ENCODE assay signal across 14 cellular contexts in the genomic region with DNA sequence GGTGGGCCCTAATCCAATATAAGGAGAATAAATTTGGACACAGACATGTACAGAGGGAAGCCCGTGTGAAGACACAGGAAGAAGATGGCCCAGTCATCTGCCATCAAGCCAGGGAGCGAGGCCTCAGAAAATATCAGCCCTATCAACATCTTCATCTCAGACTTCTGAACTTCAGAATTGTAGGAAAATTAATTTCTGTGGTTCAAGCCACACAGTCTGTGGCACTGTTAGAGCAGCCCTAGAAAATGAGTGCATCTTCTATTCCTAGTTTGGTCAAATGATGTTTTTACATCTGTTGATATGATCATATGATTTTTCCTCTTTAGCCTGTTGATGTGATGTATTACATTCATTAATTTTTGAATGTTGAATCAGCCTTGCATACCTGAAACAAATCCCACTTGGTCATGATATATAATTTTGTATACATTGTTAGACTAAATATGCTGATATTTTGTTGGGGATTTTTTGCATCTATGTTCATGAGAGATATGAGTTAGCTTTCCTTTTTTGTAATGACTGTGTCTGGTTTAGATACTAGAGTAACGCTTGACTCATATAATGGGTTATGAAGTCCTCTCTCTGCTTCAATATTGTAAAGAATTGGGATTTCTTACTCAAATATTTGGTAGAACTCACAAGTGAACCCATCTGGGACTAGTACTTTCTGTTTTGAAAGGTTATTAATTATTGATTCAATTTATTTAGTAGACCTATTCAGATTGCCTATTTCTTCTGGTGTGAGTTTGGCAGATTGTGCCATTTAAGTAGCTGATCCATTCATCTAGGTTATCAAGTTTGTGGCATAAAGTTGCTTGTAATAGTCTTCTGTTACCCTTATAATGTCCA.
DNase-seq lines count a peak whose midpoint lies in the region; ATAC-seq, FAIRE-seq and TF ChIP-seq lines count a peak whose summit lies in the region.
"Had no signal": no experiment of that assay in that cellular context is flagged by ENCODE, and none has a peak within 500 bp of the region (broad histone marks: within the 10 kb centered on the region; RNA-seq: fewer than 3 reads in every experiment).

No MANE protein-coding gene starts in this region.

- intact Hi-C loops in GM12878 (cut with micrococcal nuclease; ENCODE audit: unreplicated experiment), result no loop called here

- CTCF ChIA-PET in GM12878 (lab: Yijun Ruan, JAX), result no interaction called here

- no peak for TF ChIP-seq EP300 in GM12878 (IDR thresholded peaks at IDR 0.05; ENCODE audit: borderline replicate concordance in 1 of 2, control insufficient read depth in 1 of 2, low read depth in 2 of 2, low read length in 2 of 2)

- TF ChIP-seq CTCF in GM12878 (IDR thresholded peaks at IDR 0.05 in 2 of 3, conservative IDR thresholded peaks at IDR 0.05 in 1 of 3; ENCODE audit: control insufficient read depth in 2 of 3, extremely low read depth in 1 of 3, insufficient read depth in 1 of 3, low read depth in 3 of 3, low read length in 3 of 3), result no peak
- no peak for TF ChIP-seq CTCF in right atrium auricular region (IDR thresholded peaks at IDR 0.05)

- DNase-seq in GM12878 (ENCODE audit: low read depth, low spot score) (no peak), right atrium auricular region (ENCODE audit: low spot score) (no peak), COLO829 (ENCODE audit: low spot score) (no peak), NCI-H446 treated with DMSO at 0.1 percent for 48 hours (lab: John Stamatoyannopoulos, UW) (no peak)
- DNase-seq: activated CD4-positive, alpha-beta T cell treated with anti-CD3 and anti-CD28 coated beads for 4 hours; mucosa of descending colon; NCI-H187; NK-92 treated with Interleukin-12 subunit alpha and Interleukin-12 subunit beta, amount 100 ng/mL, for 24 hours; stimulated activated CD4-positive, alpha-beta T cell treated with anti-CD3 and anti-CD28 coated beads, Interleukin-2, amount 100 ng/mL, for 48 hours had no signal

- no peaks in the 10 kb centered on the region for H3K79me2 ChIP-seq in GM12878 (ENCODE audit: control insufficient read depth, insufficient read depth, low read length)

- no peaks in the 10 kb centered on the region for H3K36me3 ChIP-seq in GM12878 (ENCODE audit: control insufficient read depth in 2 of 2, insufficient read depth in 2 of 2, low read length in 1 of 2)
- H3K36me3 ChIP-seq in right atrium auricular region, result no peaks in the 10 kb centered on the region
- H3K36me3 ChIP-seq: HAP-1 had no signal

- BruUV-seq in GM12878 (replicated peaks; lab: Mats Ljungman, UMichigan), result no TSS peak

- no peaks in the 10 kb centered on the region for H4K20me1 ChIP-seq in GM12878 (ENCODE audit: control insufficient read depth, insufficient read depth)

- FAIRE-seq in GM12878 (lab: Jason Lieb, UNC), result no peak
- FAIRE-seq: K562 had no signal

- no peak for TF ChIP-seq RAD21 in GM12878 (IDR thresholded peaks at IDR 0.05; ENCODE audit: insufficient read depth, low read depth, low read length)

- H3K4me3 ChIP-seq in GM12878 (no peak overlapping the region), right atrium auricular region (no peak overlapping the region)
- H3K4me3 ChIP-seq: HAP-1, K562, mucosa of descending colon had no signal

- SMC1A ChIA-PET in GM12878 (lab: Charles Lee; ENCODE audit: uncharacterized antibody, unreplicated experiment), result interaction anchor here (0.6 kb wide), 2 partner anchors 22 to 683 kb away, joined by 3 to 4 read pairs; no protein-coding TSS in a partner anchor

- no peaks in the 10 kb centered on the region for H3K27me3 ChIP-seq in GM12878 (replicated peaks in 1 of 2; ENCODE audit: control insufficient read depth in 2 of 2, insufficient read depth in 2 of 2, low read length in 1 of 2)
- no peaks in the 10 kb centered on the region for H3K27me3 ChIP-seq in right atrium auricular region

- no peak overlapping the region; the same call in 1 of the 2 replicates for H2AFZ ChIP-seq in GM12878 (ENCODE audit: control insufficient read depth, low read depth, low read length)

- RAD21 ChIA-PET in GM12878 (lab: Charles Lee; ENCODE audit: unreplicated experiment), result interaction anchor here (1.4 kb wide), 2 partner anchors 18 to 26 kb away, joined by 3 to 4 read pairs; no protein-coding TSS in a partner anchor

- H3K4me2 ChIP-seq in GM12878 (ENCODE audit: control insufficient read depth, insufficient read depth), result peak overlapping the region; percentile 38; the same call in 1 of the 2 replicates

- H3K4me1 ChIP-seq in GM12878 (ENCODE audit: control insufficient read depth, insufficient read depth, low read length) (no peaks in the 10 kb centered on the region), right atrium auricular region (no peaks in the 10 kb centered on the region)
- H3K4me1 ChIP-seq: HAP-1 had no signal

- ATAC-seq in GM19025 (IDR thresholded peaks at IDR 0.05; ENCODE audit: low read depth, unreplicated experiment), result peak; percentile 67
- peak; percentile 87 for ATAC-seq in GM21717 (IDR thresholded peaks at IDR 0.05; ENCODE audit: unreplicated experiment)
- peak; percentile 75 for ATAC-seq in HG03097 (IDR thresholded peaks at IDR 0.05; ENCODE audit: low FRiP score, unreplicated experiment)
- ATAC-seq in GM12878, result peak; percentile 65
- ATAC-seq: K562, mucosa of descending colon had no signal

- H3K27ac ChIP-seq in GM12878 (ENCODE audit: control insufficient read depth, insufficient read depth) (no peak overlapping the region), right atrium auricular region (no peak overlapping the region)

- H3K9ac ChIP-seq in GM12878 (ENCODE audit: control insufficient read depth, insufficient read depth, low read length), result no peak overlapping the region

- no peak for TF ChIP-seq POLR2A in GM12878 (IDR thresholded peaks at IDR 0.05; ENCODE audit: low read depth, low read length)

- WGBS in GM12878 (ENCODE audit: insufficient coverage, insufficient replicate concordance, low lambda C conversion rate, missing lambda C conversion rate), result 14% methylated on average over 3 of the region's 3 CpGs

- POLR2A ChIA-PET in GM12878 (lab: Charles Lee), result no interaction called here

- in situ Hi-C loops in GM12878 (cut with MboI), result no loop called here

- H3K9me3 ChIP-seq in GM12878 (replicated peaks; ENCODE audit: control insufficient read depth, insufficient read depth, low read length) (peaks cover 2% of the 10 kb centered on the region; the same call in 2 of the 3 replicates), right atrium auricular region (peaks cover 0 to 17% of the 10 kb centered on the region in 2 donors)
- H3K9me3 ChIP-seq: HAP-1 had no signal

TF ChIP-seq in GM12878, 131 proteins besides CTCF, POLR2A, EP300 and RAD21:
- TF ChIP-seq CBFB (IDR thresholded peaks at IDR 0.05; ENCODE audit: low read depth) (no peak), BCL11A (IDR thresholded peaks at IDR 0.05; ENCODE audit: low read depth, low read length) (0 out of 2 replicates have a peak, but pooled peaks have one; percentile 34), JUNB (IDR thresholded peaks at IDR 0.05) (peak; percentile 77), NFIC (IDR thresholded peaks at IDR 0.05; ENCODE audit: low read depth, low read length) (peak; percentile 83), DPF2 (IDR thresholded peaks at IDR 0.05) (peak; percentile 49), PML (IDR thresholded peaks at IDR 0.05; ENCODE audit: low read length) (0 out of 2 replicates have a peak, but pooled peaks have one; percentile 38), RUNX3 (IDR thresholded peaks at IDR 0.05; ENCODE audit: low read length) (peak; percentile 34; the same call in 1 of the 2 replicates)
- TF ChIP-seq, protein P1, sequence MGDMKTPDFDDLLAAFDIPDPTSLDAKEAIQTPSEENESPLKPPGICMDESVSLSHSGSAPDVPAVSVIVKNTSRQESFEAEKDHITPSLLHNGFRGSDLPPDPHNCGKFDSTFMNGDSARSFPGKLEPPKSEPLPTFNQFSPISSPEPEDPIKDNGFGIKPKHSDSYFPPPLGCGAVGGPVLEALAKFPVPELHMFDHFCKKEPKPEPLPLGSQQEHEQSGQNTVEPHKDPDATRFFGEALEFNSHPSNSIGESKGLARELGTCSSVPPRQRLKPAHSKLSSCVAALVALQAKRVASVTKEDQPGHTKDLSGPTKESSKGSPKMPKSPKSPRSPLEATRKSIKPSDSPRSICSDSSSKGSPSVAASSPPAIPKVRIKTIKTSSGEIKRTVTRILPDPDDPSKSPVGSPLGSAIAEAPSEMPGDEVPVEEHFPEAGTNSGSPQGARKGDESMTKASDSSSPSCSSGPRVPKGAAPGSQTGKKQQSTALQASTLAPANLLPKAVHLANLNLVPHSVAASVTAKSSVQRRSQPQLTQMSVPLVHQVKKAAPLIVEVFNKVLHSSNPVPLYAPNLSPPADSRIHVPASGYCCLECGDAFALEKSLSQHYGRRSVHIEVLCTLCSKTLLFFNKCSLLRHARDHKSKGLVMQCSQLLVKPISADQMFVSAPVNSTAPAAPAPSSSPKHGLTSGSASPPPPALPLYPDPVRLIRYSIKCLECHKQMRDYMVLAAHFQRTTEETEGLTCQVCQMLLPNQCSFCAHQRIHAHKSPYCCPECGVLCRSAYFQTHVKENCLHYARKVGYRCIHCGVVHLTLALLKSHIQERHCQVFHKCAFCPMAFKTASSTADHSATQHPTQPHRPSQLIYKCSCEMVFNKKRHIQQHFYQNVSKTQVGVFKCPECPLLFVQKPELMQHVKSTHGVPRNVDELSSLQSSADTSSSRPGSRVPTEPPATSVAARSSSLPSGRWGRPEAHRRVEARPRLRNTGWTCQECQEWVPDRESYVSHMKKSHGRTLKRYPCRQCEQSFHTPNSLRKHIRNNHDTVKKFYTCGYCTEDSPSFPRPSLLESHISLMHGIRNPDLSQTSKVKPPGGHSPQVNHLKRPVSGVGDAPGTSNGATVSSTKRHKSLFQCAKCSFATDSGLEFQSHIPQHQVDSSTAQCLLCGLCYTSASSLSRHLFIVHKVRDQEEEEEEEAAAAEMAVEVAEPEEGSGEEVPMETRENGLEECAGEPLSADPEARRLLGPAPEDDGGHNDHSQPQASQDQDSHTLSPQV (IDR thresholded peaks at IDR 0.05), result no peak
- TF ChIP-seq, protein P2, sequence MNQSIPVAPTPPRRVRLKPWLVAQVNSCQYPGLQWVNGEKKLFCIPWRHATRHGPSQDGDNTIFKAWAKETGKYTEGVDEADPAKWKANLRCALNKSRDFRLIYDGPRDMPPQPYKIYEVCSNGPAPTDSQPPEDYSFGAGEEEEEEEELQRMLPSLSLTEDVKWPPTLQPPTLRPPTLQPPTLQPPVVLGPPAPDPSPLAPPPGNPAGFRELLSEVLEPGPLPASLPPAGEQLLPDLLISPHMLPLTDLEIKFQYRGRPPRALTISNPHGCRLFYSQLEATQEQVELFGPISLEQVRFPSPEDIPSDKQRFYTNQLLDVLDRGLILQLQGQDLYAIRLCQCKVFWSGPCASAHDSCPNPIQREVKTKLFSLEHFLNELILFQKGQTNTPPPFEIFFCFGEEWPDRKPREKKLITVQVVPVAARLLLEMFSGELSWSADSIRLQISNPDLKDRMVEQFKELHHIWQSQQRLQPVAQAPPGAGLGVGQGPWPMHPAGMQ (IDR thresholded peaks at IDR 0.05; ENCODE audit: borderline replicate concordance), result no peak
